In genomic region chr2:105600602-105600948, GRCh38 we compare ENCODE assay signal across 19 cellular contexts.
"Had no signal": no experiment of that assay in that cellular context is flagged by ENCODE, and none has a peak within 500 bp of the region (broad histone marks: within the 10 kb centered on the region; RNA-seq: fewer than 3 reads in every experiment).

No MANE protein-coding gene starts in this region.

- DNase-seq: IMR-90, Kasumi-1, MM.1S, NCI-H1092 treated with DMSO at 0.1 percent for 48 hours, NCI-H1436, NCI-H187 treated with DMSO at 0.1 percent for 48 hours, NCI-H2029 treated with DMSO at 0.1 percent for 48 hours, NCI-H2171 treated with DMSO at 0.1 percent for 48 hours, NCI-H345, NCI-H524, NCI-H69, NCI-H774, Right ventricle myocardium superior, RPMI8226, SIG-M5 had no signal

- H3K9ac ChIP-seq: KMS-11 had no signal

- H3K36me3 ChIP-seq: SJSA1 had no signal

- H3K4me1 ChIP-seq: SJSA1 had no signal

- H3K4me3 ChIP-seq: SJSA1, SK-N-MC had no signal

- ATAC-seq: HepG2 had no signal

- H3K4me2 ChIP-seq: KMS-11 had no signal

- H3K27ac ChIP-seq: KMS-11, SJSA1, SK-N-MC had no signal
